12 cellular contexts compared by ENCODE assay signal in genomic region chr16:50372611-50373344, GRCh38.
DNase-seq lines count a peak whose midpoint lies in the region; ATAC-seq and TF ChIP-seq lines count a peak whose summit lies in the region.
"Had no signal": no experiment of that assay in that cellular context is flagged by ENCODE, and none has a peak within 500 bp of the region (broad histone marks: within the 10 kb centered on the region; RNA-seq: fewer than 3 reads in every experiment).

No MANE protein-coding gene starts in this region.

- H3K4me3 ChIP-seq in fibroblast of mammary gland (ENCODE audit: control insufficient read depth, low read depth, low read length), result no peak overlapping the region
- no peak overlapping the region for H3K4me3 ChIP-seq in parathyroid adenoma (ENCODE audit: low read depth, low read length)
- H3K4me3 ChIP-seq: SJCRH30 had no signal

- no peaks in the 10 kb centered on the region for H3K36me3 ChIP-seq in parathyroid adenoma (ENCODE audit: control insufficient read depth, insufficient read depth, low read length)
- H3K36me3 ChIP-seq: SJCRH30 had no signal

- H3K9ac ChIP-seq in parathyroid adenoma, result no peak overlapping the region

- H3K27ac ChIP-seq in parathyroid adenoma, result peak overlapping the region; percentile 16
- H3K27ac ChIP-seq: SJCRH30 had no signal

- peaks cover 5% of the 10 kb centered on the region for H3K4me1 ChIP-seq in parathyroid adenoma
- H3K4me1 ChIP-seq: SJCRH30 had no signal

- H3K27me3 ChIP-seq in parathyroid adenoma (ENCODE audit: control insufficient read depth, insufficient read depth, low read length), result no peaks in the 10 kb centered on the region

- ATAC-seq in HG03442 (IDR thresholded peaks at IDR 0.05; ENCODE audit: unreplicated experiment) (no peak), GM18511 (IDR thresholded peaks at IDR 0.05; ENCODE audit: unreplicated experiment) (no peak), GM21367 (IDR thresholded peaks at IDR 0.05; ENCODE audit: unreplicated experiment) (no peak)

- DNase-seq in DMS53 (lab: John Stamatoyannopoulos, UW), result peak; percentile 69
- peak; percentile 39 for DNase-seq in NCI-H146 treated with DMSO at 0.1 percent for 48 hours (lab: John Stamatoyannopoulos, UW; ENCODE audit: unreplicated experiment)
- peak; percentile 71 for DNase-seq in fibroblast of mammary gland (ENCODE audit: low read depth)
- no peak for DNase-seq in KBM-7
- DNase-seq: activated CD8-positive, alpha-beta memory T cell treated with anti-CD3 and anti-CD28 coated beads, Interleukin-2, amount 50 U/mL, for 4 hours; GOT3; stimulated activated CD4-positive, alpha-beta T cell treated with anti-CD3 and anti-CD28 coated beads, Interleukin-2, amount 100 ng/mL, for 48 hours had no signal

- TF ChIP-seq CTCF in fibroblast of mammary gland (conservative IDR thresholded peaks at IDR 0.05; ENCODE audit: control insufficient read depth, insufficient read depth, low read depth, low read length) (no peak), parathyroid adenoma (IDR thresholded peaks at IDR 0.05) (no peak)

- peaks cover 22% of the 10 kb centered on the region for H3K79me2 ChIP-seq in parathyroid adenoma

- peak overlapping the region; percentile 75 for H2AFZ ChIP-seq in parathyroid adenoma

- no peak overlapping the region for H3K4me2 ChIP-seq in parathyroid adenoma (ENCODE audit: low read length)

- in situ Hi-C loops in KBM-7 (cut with MboI; ENCODE audit: low pct_unique_long_range_greater_than_20kb, low sequenced_read_pairs), result no loop called here

- no peaks in the 10 kb centered on the region for H3K9me3 ChIP-seq in parathyroid adenoma (ENCODE audit: control insufficient read depth, low read length)
- H3K9me3 ChIP-seq: SJCRH30 had no signal
